Comparison of ENCODE assay signal across 12 cellular contexts in the genomic region with DNA sequence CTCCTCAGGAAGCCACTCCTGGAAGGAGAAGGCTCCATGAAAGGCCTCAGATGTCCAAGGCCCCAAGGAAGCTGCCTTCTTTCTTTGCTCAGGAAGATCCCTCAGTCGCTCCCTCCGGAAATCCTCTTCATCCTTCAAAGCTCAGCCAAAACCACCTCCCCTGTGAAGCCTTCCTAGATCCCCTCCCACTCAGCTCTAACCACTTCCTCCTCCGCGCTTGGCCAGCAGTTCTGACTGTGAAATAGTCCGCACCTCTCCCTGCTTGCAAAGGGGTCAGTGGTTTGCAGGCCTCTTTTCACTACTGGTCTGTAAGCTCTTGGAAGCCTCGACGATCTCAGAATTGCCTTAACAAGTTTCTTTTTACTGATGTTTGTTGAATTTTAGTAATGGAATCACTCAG. TPM values are rescaled to one million over a fixed set of nuclear protein-coding genes. Genes with fewer than 3 reads are reported as not detected.
DNase-seq lines count a peak whose midpoint lies in the region; ATAC-seq, FAIRE-seq and TF ChIP-seq lines count a peak whose summit lies in the region.
"Had no signal": no experiment of that assay in that cellular context is flagged by ENCODE, and none has a peak within 500 bp of the region (broad histone marks: within the 10 kb centered on the region; RNA-seq: fewer than 3 reads in every experiment).

No MANE protein-coding gene starts in this region.

- POLR2A ChIA-PET in activated CD4-positive, alpha-beta memory T cell treated with anti-CD3 and anti-CD28 coated beads for 36 hours (lab: Charles Lee): interaction anchor here (0.8 kb wide), 1 partner anchor 76 kb away, joined by 3 read pairs; no protein-coding TSS in a partner anchor

- no peak for DNase-seq in CD14-positive monocyte (ENCODE audit: low spot score)
- DNase-seq in Jurkat, Clone E6-1 (ENCODE audit: low read depth, low spot score): peak; percentile 63
- DNase-seq in activated CD4-positive, alpha-beta memory T cell treated with anti-CD3 and anti-CD28 coated beads for 36 hours: peak; percentile 54
- DNase-seq in frontal cortex (ENCODE audit: low spot score in 2 of 2): no peak
- no peak for DNase-seq in NCI-H2081 (lab: John Stamatoyannopoulos, UW)
- DNase-seq in pons (ENCODE audit: low spot score): no peak
- DNase-seq: activated effector memory CD4-positive, alpha-beta T cell treated with anti-CD3 and anti-CD28 coated beads, Interleukin-2, amount 50 U/mL, for 16 hours; NCI-H187 had no signal

- H3K27ac Mint-ChIP-seq in CD14-positive monocyte: peak overlapping the region in 1 of 7 donors; percentile 15
- H3K27ac Mint-ChIP-seq in activated CD4-positive, alpha-beta memory T cell treated with anti-CD3 and anti-CD28 coated beads for 36 hours: peak overlapping the region; percentile 44

- peaks cover 24% of the 10 kb centered on the region for H3K4me1 Mint-ChIP-seq in CD14-positive monocyte
- H3K4me1 Mint-ChIP-seq in activated CD4-positive, alpha-beta memory T cell treated with anti-CD3 and anti-CD28 coated beads for 36 hours (ENCODE audit: low read depth): peaks cover 23% of the 10 kb centered on the region

- peak; percentile 36 for ATAC-seq in GM18519 (IDR thresholded peaks at IDR 0.05; ENCODE audit: low FRiP score, unreplicated experiment)
- ATAC-seq in HG03045 (IDR thresholded peaks at IDR 0.05; ENCODE audit: unreplicated experiment): no peak

- H3K27me3 Mint-ChIP-seq in CD14-positive monocyte (ENCODE audit: low read depth in 3 of 3): peaks cover 0 to 3% (median 3%) of the 10 kb centered on the region in 3 donors
- H3K27me3 Mint-ChIP-seq in activated CD4-positive, alpha-beta memory T cell treated with anti-CD3 and anti-CD28 coated beads for 36 hours: no peaks in the 10 kb centered on the region

- FAIRE-seq in frontal cortex (lab: Jason Lieb, UNC): no peak
- FAIRE-seq: colon, urothelium cell line had no signal

- peaks cover 0 to 2% of the 10 kb centered on the region in 2 donors for H3K36me3 Mint-ChIP-seq in CD14-positive monocyte
- peaks cover 1% of the 10 kb centered on the region for H3K36me3 Mint-ChIP-seq in activated CD4-positive, alpha-beta memory T cell treated with anti-CD3 and anti-CD28 coated beads for 36 hours

- no peak overlapping the region for H3K4me3 ChIP-seq in Jurkat, Clone E6-1 (ENCODE audit: low read length)

- intact Hi-C loops in CD14-positive monocyte (cut with micrococcal nuclease): no loop called here
- intact Hi-C loops in activated CD4-positive, alpha-beta memory T cell treated with anti-CD3 and anti-CD28 coated beads for 36 hours (cut with micrococcal nuclease): no loop called here

- no peak for TF ChIP-seq CTCF in CD14-positive monocyte (IDR thresholded peaks at IDR 0.05)

- peaks cover 0 to 2% (median 0%) of the 10 kb centered on the region in 7 donors for H3K9me3 Mint-ChIP-seq in CD14-positive monocyte
- no peaks in the 10 kb centered on the region for H3K9me3 Mint-ChIP-seq in activated CD4-positive, alpha-beta memory T cell treated with anti-CD3 and anti-CD28 coated beads for 36 hours

- peak overlapping the region; percentile 42 to 51 for H3K4me3 Mint-ChIP-seq in CD14-positive monocyte
- no peak overlapping the region for H3K4me3 Mint-ChIP-seq in activated CD4-positive, alpha-beta memory T cell treated with anti-CD3 and anti-CD28 coated beads for 36 hours

- CTCF ChIA-PET in activated CD4-positive, alpha-beta memory T cell treated with anti-CD3 and anti-CD28 coated beads for 36 hours (lab: Charles Lee): interaction anchor here (0.6 to 1.2 kb wide), 3 partner anchors 9 to 50 kb away, joined by 3 read pairs; no protein-coding TSS in a partner anchor

RNA-seq across cellular contexts. Expression of gene PYROXD2, which starts 23.9 kb away (rescaled TPM):
- polyA plus RNA-seq in CD14-positive monocyte: under 1 TPM; 0.27 to 1.00 TPM
- polyA plus RNA-seq in Jurkat, Clone E6-1 (2012; ENCODE audit: insufficient read depth, insufficient read length): 8.9 TPM
- total RNA-seq in activated CD4-positive, alpha-beta memory T cell treated with anti-CD3 and anti-CD28 coated beads for 36 hours: 1 to 10 TPM; 4.7 to 5.3 TPM
- 2.4 TPM for total RNA-seq in frontal cortex

RNA-seq across cellular contexts. Expression of gene HPS1, which starts 55.7 kb away (rescaled TPM):
- polyA plus RNA-seq in CD14-positive monocyte: 10 to 100 TPM; 73.0 to 85.2 TPM
- 39.1 TPM for polyA plus RNA-seq in Jurkat, Clone E6-1 (2012; ENCODE audit: insufficient read depth, insufficient read length)
- total RNA-seq in activated CD4-positive, alpha-beta memory T cell treated with anti-CD3 and anti-CD28 coated beads for 36 hours: 10 to 100 TPM; 42.1 to 44.3 TPM
- total RNA-seq in frontal cortex: 10.2 TPM

Comparison
In these comparisons a context has a peak if more than half of its experiments do, and no peak if none do; other contexts are left out.
1. DNase-seq: peak in Jurkat, Clone E6-1 (single experiment) and activated CD4-positive, alpha-beta memory T cell treated with anti-CD3 and anti-CD28 coated beads for 36 hours (single experiment); none in CD14-positive monocyte (single experiment), frontal cortex (0 of 2), NCI-H2081 (0 of 2) and pons (single experiment).